Comparison of ENCODE assay signal across 35 cellular contexts in the genomic region with DNA sequence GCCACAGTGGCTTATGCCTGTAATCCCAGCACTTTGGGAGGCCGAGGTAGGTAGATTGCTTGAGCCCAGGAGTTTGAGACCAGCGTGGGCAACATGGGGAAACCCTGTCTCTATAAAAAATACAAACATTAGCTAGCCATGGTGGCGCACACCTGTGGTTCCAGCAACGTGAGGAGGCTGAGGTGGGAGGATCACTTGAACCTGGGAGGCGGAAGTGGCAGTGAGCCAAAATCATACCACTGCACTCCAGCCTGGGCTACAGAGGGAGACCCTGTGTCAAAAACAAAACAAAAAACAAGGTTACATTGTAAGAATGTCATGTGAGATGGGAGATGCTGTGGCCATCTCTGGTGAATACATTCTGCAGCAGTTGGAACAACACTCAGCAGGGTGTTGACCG.
"Had no signal": no experiment of that assay in that cellular context is flagged by ENCODE, and none has a peak within 500 bp of the region (broad histone marks: within the 10 kb centered on the region; RNA-seq: fewer than 3 reads in every experiment).

No MANE protein-coding gene starts in this region.

- H3K4me3 ChIP-seq: ascending aorta, breast epithelium, cardiac muscle cell, esophagus muscularis mucosa, gastrocnemius medialis, heart left ventricle had no signal

- DNase-seq: activated B cell treated with CpG ODN at 0.5 μM for 24 hours; activated CD4-positive, alpha-beta T cell treated with anti-CD3 and anti-CD28 coated beads for 48 hours; activated CD4-positive, alpha-beta T cell treated with anti-CD3 and anti-CD28 coated beads, Interleukin-2, amount 50 U/mL, for 1 hour; activated CD4-positive, alpha-beta T cell treated with anti-CD3 and anti-CD28 coated beads, Interleukin-2, amount 50 U/mL, for 48 hours; activated CD8-positive, alpha-beta memory T cell treated with anti-CD3 and anti-CD28 coated beads for 24 hours; activated CD8-positive, alpha-beta T cell treated with anti-CD3 and anti-CD28 coated beads for 36 hours; activated effector memory CD4-positive, alpha-beta T cell treated with Interleukin-2 at 50 U/mL for 16 hours; activated gamma-delta T cell treated with Interleukin-2 at 50 U/mL for 16 hours; activated naive CD4-positive, alpha-beta T cell treated with anti-CD3 and anti-CD28 coated beads for 36 hours; activated naive CD8-positive, alpha-beta T cell treated with anti-CD3 and anti-CD28 coated beads, Interleukin-2, amount 10 ng/mL, durations not matched to agents 7 days and 5 days; activated T-cell treated with anti-CD3 and anti-CD28 coated beads, Interleukin-2, amount 50 U/mL, for 4 hours; central memory CD4-positive, alpha-beta T cell; cerebellar nuclear complex; cortex of kidney; dermis blood vessel endothelial cell; effector CD4-positive, alpha-beta T cell; effector memory CD8-positive, alpha-beta T cell; erythroblast; foreskin keratinocyte; gastrocnemius medialis; glutamatergic neuron; heart left ventricle; T-helper 1 cell; T-helper 17 cell; T1000; WERI-Rb-1 had no signal

- H3K4me1 ChIP-seq: ascending aorta had no signal

- H3K4me3 Mint-ChIP-seq: activated B cell treated with CpG ODN at 0.5 μM for 24 hours; activated CD8-positive, alpha-beta T cell treated with anti-CD3 and anti-CD28 coated beads for 36 hours; activated naive CD4-positive, alpha-beta T cell treated with anti-CD3 and anti-CD28 coated beads for 36 hours; activated naive CD8-positive, alpha-beta T cell treated with anti-CD3 and anti-CD28 coated beads, Interleukin-2, amount 10 ng/mL, durations not matched to agents 7 days and 5 days; activated T-cell treated with anti-CD3 and anti-CD28 coated beads, Interleukin-2, amount 50 U/mL, for 4 hours; activated T-helper 17 cell treated with anti-CD3 and anti-CD28 coated beads, Interleukin-2, amount 50 U/mL, for 72 hours; brain; effector memory CD8-positive, alpha-beta T cell; T-helper 17 cell; T-helper 2 cell treated with Interferon-gamma antibody and Interleukin-4, amounts not matched to agents 5 μg/mL and 100 μg/mL, for 36 hours had no signal

- H3K4me1 Mint-ChIP-seq: activated B cell treated with CpG ODN at 0.5 μM for 24 hours had no signal

- H3K9me3 Mint-ChIP-seq: activated B cell treated with CpG ODN at 0.5 μM for 24 hours; activated CD8-positive, alpha-beta T cell treated with anti-CD3 and anti-CD28 coated beads for 36 hours; activated naive CD4-positive, alpha-beta T cell treated with anti-CD3 and anti-CD28 coated beads for 36 hours; activated naive CD4-positive, alpha-beta T cell treated with anti-CD3 and anti-CD28 coated beads, Interleukin-2, amount 50 U/mL, for 72 hours; activated naive CD8-positive, alpha-beta T cell treated with anti-CD3 and anti-CD28 coated beads, Interleukin-2, amount 10 ng/mL, durations not matched to agents 7 days and 5 days; activated T-cell treated with anti-CD3 and anti-CD28 coated beads, Interleukin-2, amount 50 U/mL, for 4 hours; activated T-helper 17 cell treated with anti-CD3 and anti-CD28 coated beads, Interleukin-2, amount 50 U/mL, for 72 hours; brain; effector memory CD8-positive, alpha-beta T cell; T-helper 2 cell treated with Interferon-gamma antibody and Interleukin-4, amounts not matched to agents 5 μg/mL and 100 μg/mL, for 36 hours had no signal

- H3K27ac ChIP-seq: ascending aorta, breast epithelium, cardiac muscle cell, esophagus muscularis mucosa, foreskin keratinocyte, gastrocnemius medialis, heart left ventricle, WERI-Rb-1 had no signal

- H3K36me3 ChIP-seq: ascending aorta, breast epithelium, cardiac muscle cell, gastrocnemius medialis had no signal

- H3K27ac Mint-ChIP-seq: activated B cell treated with CpG ODN at 0.5 μM for 24 hours; activated CD8-positive, alpha-beta T cell treated with anti-CD3 and anti-CD28 coated beads for 36 hours; activated naive CD4-positive, alpha-beta T cell treated with anti-CD3 and anti-CD28 coated beads for 36 hours; activated naive CD8-positive, alpha-beta T cell treated with anti-CD3 and anti-CD28 coated beads, Interleukin-2, amount 10 ng/mL, durations not matched to agents 7 days and 5 days; activated T-helper 17 cell treated with anti-CD3 and anti-CD28 coated beads, Interleukin-2, amount 50 U/mL, for 72 hours; brain; T-helper 2 cell treated with Interferon-gamma antibody and Interleukin-4, amounts not matched to agents 5 μg/mL and 100 μg/mL, for 36 hours had no signal

- H3K9me3 ChIP-seq: ascending aorta, breast epithelium, esophagus muscularis mucosa, gastrocnemius medialis, heart left ventricle had no signal

- H3K36me3 Mint-ChIP-seq: activated naive CD4-positive, alpha-beta T cell treated with anti-CD3 and anti-CD28 coated beads, Interleukin-2, amount 50 U/mL, for 72 hours had no signal

- ATAC-seq: activated CD4-positive, CD25-positive, alpha-beta regulatory T cell treated with anti-CD3 and anti-CD28 coated beads, Interleukin-2, amount 50 U/mL, for 24 hours; activated CD8-positive, alpha-beta T cell treated with anti-CD3 and anti-CD28 coated beads for 36 hours; activated naive CD4-positive, alpha-beta T cell treated with anti-CD3 and anti-CD28 coated beads, Interleukin-2, amount 50 U/mL, for 72 hours; activated T-cell treated with anti-CD3 and anti-CD28 coated beads, Interleukin-2, amount 50 U/mL, for 4 hours; activated T-helper 17 cell treated with anti-CD3 and anti-CD28 coated beads, Interleukin-2, amount 50 U/mL, for 72 hours; effector memory CD8-positive, alpha-beta T cell; foreskin keratinocyte; gastrocnemius medialis; heart left ventricle; T-helper 17 cell had no signal

- H3K27me3 Mint-ChIP-seq: activated B cell treated with CpG ODN at 0.5 μM for 24 hours; activated CD8-positive, alpha-beta T cell treated with anti-CD3 and anti-CD28 coated beads for 36 hours; activated naive CD8-positive, alpha-beta T cell treated with anti-CD3 and anti-CD28 coated beads, Interleukin-2, amount 10 ng/mL, durations not matched to agents 7 days and 5 days; activated T-helper 17 cell treated with anti-CD3 and anti-CD28 coated beads, Interleukin-2, amount 50 U/mL, for 72 hours; brain; effector memory CD8-positive, alpha-beta T cell; T-helper 17 cell had no signal
